In genomic region chr2:83949361-83949760, GRCh38 we compare ENCODE assay signal across 20 cellular contexts.
DNase-seq lines count a peak whose midpoint lies in the region; ATAC-seq, FAIRE-seq and TF ChIP-seq lines count a peak whose summit lies in the region.
"Had no signal": no experiment of that assay in that cellular context is flagged by ENCODE, and none has a peak within 500 bp of the region (broad histone marks: within the 10 kb centered on the region; RNA-seq: fewer than 3 reads in every experiment).

No MANE protein-coding gene starts in this region.

- H3K4me1 ChIP-seq in A549, result no peaks in the 10 kb centered on the region
- H3K4me1 ChIP-seq in IMR-90 (ENCODE audit: control insufficient read depth, insufficient read depth, low read length), result no peaks in the 10 kb centered on the region
- peaks cover 10 to 28% of the 10 kb centered on the region in 2 experiments; a peak in 4 of 5 replicates for H3K4me1 ChIP-seq in K562 (replicated peaks in 1 of 2; ENCODE audit: control insufficient read depth in 2 of 2, insufficient read depth in 2 of 2, low read length in 2 of 2)
- no peaks in the 10 kb centered on the region for H3K4me1 ChIP-seq in stomach
- H3K4me1 ChIP-seq: BLaER1 treated with 17β-estradiol and CSF1 and Interleukin-3, amounts not matched to agents 10 nM and 100 nM; Caco-2 had no signal

- 6% methylated on average over 1 of the region's 1 CpG for WGBS in A549 (ENCODE audit: missing lambda C conversion rate)
- WGBS in IMR-90 (ENCODE audit: extremely low coverage in 2 of 2, insufficient read length in 1 of 2), 2 experiments, result no CpG with 5 or more reads among the region's 1 CpG
- WGBS in K562 (ENCODE audit: insufficient coverage, low coverage, missing lambda C conversion rate), result 89% methylated on average over 1 of the region's 1 CpG
- WGBS in stomach, 5 donors, result 73 to 97% (median 83%) methylated on average over 1 of the region's 1 CpG

- TF ChIP-seq POLR2A in A549 (IDR thresholded peaks at IDR 0.05; ENCODE audit: low read length) (no peak), IMR-90 (IDR thresholded peaks at IDR 0.05; ENCODE audit: low read depth, low read length) (no peak), K562 (conservative IDR thresholded peaks at IDR 0.05) (no peak), stomach (IDR thresholded peaks at IDR 0.05) (no peak)

- H3K27me3 ChIP-seq in IMR-90 (ENCODE audit: control insufficient read depth, insufficient read depth, low read length) (no peaks in the 10 kb centered on the region), K562 (ENCODE audit: control insufficient read depth in 2 of 2, insufficient read depth in 2 of 2, low read length in 2 of 2) (no peaks in the 10 kb centered on the region), stomach (no peaks in the 10 kb centered on the region)
- H3K27me3 ChIP-seq: BLaER1 treated with 17β-estradiol and CSF1 and Interleukin-3, amounts not matched to agents 10 nM and 100 nM had no signal

- no peak overlapping the region for H3K18ac ChIP-seq in IMR-90 (ENCODE audit: low read depth, low read length)

- no peak overlapping the region for H2AFZ ChIP-seq in IMR-90 (replicated peaks; ENCODE audit: low read length, poor library complexity)
- no peak overlapping the region for H2AFZ ChIP-seq in K562 (ENCODE audit: low read depth, low read length)

- H3K14ac ChIP-seq in IMR-90 (replicated peaks; ENCODE audit: low read depth, low read length), result no peak overlapping the region

- no peak overlapping the region for H3K23ac ChIP-seq in IMR-90 (ENCODE audit: low read depth, low read length)

- no peak for TF ChIP-seq RAD21 in A549 (conservative IDR thresholded peaks at IDR 0.05 in 1 of 2, IDR thresholded peaks at IDR 0.05 in 1 of 2)
- no peak for TF ChIP-seq RAD21 in IMR-90 (IDR thresholded peaks at IDR 0.05; ENCODE audit: low read length)
- TF ChIP-seq RAD21 in K562 (CRISPR knock-in tag; conservative IDR thresholded peaks at IDR 0.05 in 1 of 2, IDR thresholded peaks at IDR 0.05 in 1 of 2), result no peak

- TF ChIP-seq EP300 in A549 (IDR thresholded peaks at IDR 0.05) (no peak), K562 (IDR thresholded peaks at IDR 0.05; ENCODE audit: low read length) (no peak), stomach (IDR thresholded peaks at IDR 0.05) (no peak)

- H3K79me1 ChIP-seq in IMR-90 (ENCODE audit: low read depth in 1 of 2, low read length in 2 of 2), result no peaks in the 10 kb centered on the region

- no peak overlapping the region for H2BK120ac ChIP-seq in IMR-90 (ENCODE audit: low read depth, low read length)

- no peak overlapping the region for H4K5ac ChIP-seq in IMR-90 (ENCODE audit: low read depth, low read length)

- FAIRE-seq in A549 (lab: Jason Lieb, UNC) (no peak), K562 (lab: Jason Lieb, UNC) (no peak)
- FAIRE-seq: A204.1, D721Med, G401.6, GM12891, GM19239 had no signal

- no peak overlapping the region for H3K4me3 ChIP-seq in A549
- no peak overlapping the region for H3K4me3 ChIP-seq in IMR-90 (ENCODE audit: insufficient read depth, low read depth, low read length)
- no peak overlapping the region for H3K4me3 ChIP-seq in K562
- H3K4me3 ChIP-seq in stomach, result no peak overlapping the region
- H3K4me3 ChIP-seq: BLaER1 treated with 17β-estradiol and CSF1 and Interleukin-3, amounts not matched to agents 10 nM and 100 nM had no signal

- no peak overlapping the region for H4K91ac ChIP-seq in IMR-90 (ENCODE audit: insufficient read depth, low read depth, low read length)

- no TSS peak for BruUV-seq in IMR-90 (replicated peaks; lab: Mats Ljungman, UMichigan)
- no TSS peak for BruUV-seq in K562 (replicated peaks; lab: Mats Ljungman, UMichigan)

- no peaks in the 10 kb centered on the region for H4K20me1 ChIP-seq in IMR-90 (ENCODE audit: insufficient read depth, low read length)
- no peaks in the 10 kb centered on the region for H4K20me1 ChIP-seq in K562 (replicated peaks; ENCODE audit: control insufficient read depth, insufficient read depth, low read length)
- H4K20me1 ChIP-seq: BLaER1 treated with 17β-estradiol and CSF1 and Interleukin-3, amounts not matched to agents 10 nM and 100 nM had no signal

- H2AK9ac ChIP-seq in IMR-90 (replicated peaks; ENCODE audit: low read depth, low read length, poor library complexity), result no peak overlapping the region

- TF ChIP-seq CTCF in A549 (IDR thresholded peaks at IDR 0.05) (no peak), IMR-90 (conservative IDR thresholded peaks at IDR 0.05; ENCODE audit: low read depth, low read length) (no peak), K562 (IDR thresholded peaks at IDR 0.05 in 2 of 3, conservative IDR thresholded peaks at IDR 0.05 in 1 of 3; ENCODE audit: insufficient read depth in 2 of 3, low read depth in 1 of 3, low read length in 3 of 3) (no peak), stomach (IDR thresholded peaks at IDR 0.05) (no peak)

- CTCF ChIA-PET in A549 (lab: Yijun Ruan, JAX), result no interaction called here
- CTCF ChIA-PET in IMR-90 (lab: Yijun Ruan, JAX), result no interaction called here
- CTCF ChIA-PET in K562 (lab: Yijun Ruan, JAX; ENCODE audit: low intra/inter-chr PET ratio), result no interaction called here

- no peak overlapping the region for H2BK5ac ChIP-seq in IMR-90 (ENCODE audit: low read depth, low read length, poor library complexity, severe bottlenecking)

- dilution Hi-C loops in IMR-90 (cut with HindIII; ENCODE audit: low sequenced_read_pairs, unreplicated experiment), result no loop called here

- H3K79me2 ChIP-seq in K562 (ENCODE audit: control insufficient read depth, insufficient read depth, low read length), result no peaks in the 10 kb centered on the region

- H3K56ac ChIP-seq in IMR-90 (ENCODE audit: extremely low read depth, insufficient read depth, low read length), result no peak overlapping the region

- H3K9me1 ChIP-seq in IMR-90 (ENCODE audit: insufficient read depth, low read length) (no peaks in the 10 kb centered on the region), K562 (ENCODE audit: control insufficient read depth, insufficient read depth, low read length) (peaks cover 3% of the 10 kb centered on the region)

- no peak overlapping the region for H2BK20ac ChIP-seq in IMR-90 (ENCODE audit: low read depth, low read length)

- no peak overlapping the region for H3K27ac ChIP-seq in A549
- no peak overlapping the region for H3K27ac ChIP-seq in IMR-90 (ENCODE audit: insufficient read depth, low read length)
- H3K27ac ChIP-seq in K562 (ENCODE audit: extremely low read depth, low read depth, low read length), result no peak overlapping the region
- no peak overlapping the region for H3K27ac ChIP-seq in stomach
- H3K27ac ChIP-seq: BLaER1 treated with 17β-estradiol and CSF1 and Interleukin-3, amounts not matched to agents 10 nM and 100 nM; C4-2B had no signal

- no peak overlapping the region for H2BK15ac ChIP-seq in IMR-90 (ENCODE audit: low read depth, low read length)

- ATAC-seq in A549 (no peak), IMR-90 (ENCODE audit: low read depth) (no peak), K562 (no peak)
- ATAC-seq: CD8-positive, alpha-beta T cell had no signal

- H3K4me2 ChIP-seq in A549 (no peak overlapping the region), IMR-90 (ENCODE audit: low read depth, low read length) (no peak overlapping the region), K562 (ENCODE audit: insufficient read depth, low read length) (no peak overlapping the region)
- H3K4me2 ChIP-seq: BLaER1 treated with 17β-estradiol and CSF1 and Interleukin-3, amounts not matched to agents 10 nM and 100 nM had no signal

- H3K9ac ChIP-seq in IMR-90 (ENCODE audit: low read depth, low read length), result no peak overlapping the region
- no peak overlapping the region for H3K9ac ChIP-seq in K562 (ENCODE audit: insufficient read depth in 1 of 2, low read depth in 2 of 2, low read length in 2 of 2)
- H3K9ac ChIP-seq: BLaER1 treated with 17β-estradiol and CSF1 and Interleukin-3, amounts not matched to agents 10 nM and 100 nM had no signal

- intact Hi-C loops in IMR-90 (cut with micrococcal nuclease) (no loop called here), K562 (cut with micrococcal nuclease) (no loop called here), stomach (cut with DNase I; ENCODE audit: low total_unique reads) (no loop called here)

- POLR2A ChIA-PET in A549 (lab: Yijun Ruan, JAX), result no interaction called here
- POLR2A ChIA-PET in IMR-90 (lab: Charles Lee; ENCODE audit: unreplicated experiment), result no interaction called here
- POLR2A ChIA-PET in K562 (lab: Yijun Ruan, JAX), result no interaction called here

- in situ Hi-C loops in IMR-90 (cut with MboI; ENCODE audit: low sequenced_read_pairs) (no loop called here), K562 (cut with MboI) (no loop called here)

- no peak overlapping the region for H2AK5ac ChIP-seq in IMR-90 (ENCODE audit: low read depth, low read length)

- DNase-seq in A549 (ENCODE audit: low read depth in 1 of 2, low spot score in 1 of 2) (no peak), IMR-90 (no peak), K562 (ENCODE audit: extremely low read depth in 1 of 4, low spot score in 3 of 4) (no peak), NAMALWA (ENCODE audit: low spot score) (no peak), stomach (no peak)
- DNase-seq: 8988T; AML-193; Caco-2; Calu3; CD4-positive, alpha-beta T cell; CD8-positive, alpha-beta T cell; DMS79 treated with DMSO at 0.1 percent for 48 hours; GF-D8 had no signal

- no peaks in the 10 kb centered on the region for H3K9me3 ChIP-seq in A549
- H3K9me3 ChIP-seq in IMR-90 (ENCODE audit: control insufficient read depth, insufficient read depth, low read length), result no peaks in the 10 kb centered on the region
- no peaks in the 10 kb centered on the region for H3K9me3 ChIP-seq in K562 (replicated peaks; ENCODE audit: control insufficient read depth, insufficient read depth, low read depth, low read length)
- no peaks in the 10 kb centered on the region for H3K9me3 ChIP-seq in stomach
- H3K9me3 ChIP-seq: BLaER1 treated with 17β-estradiol and CSF1 and Interleukin-3, amounts not matched to agents 10 nM and 100 nM; Caco-2 had no signal

- H3K36me3 ChIP-seq in IMR-90 (ENCODE audit: control insufficient read depth, insufficient read depth, low read length) (no peaks in the 10 kb centered on the region), K562 (ENCODE audit: control insufficient read depth, insufficient read depth, low read length) (no peaks in the 10 kb centered on the region), stomach (no peaks in the 10 kb centered on the region)
- H3K36me3 ChIP-seq: BLaER1 treated with 17β-estradiol and CSF1 and Interleukin-3, amounts not matched to agents 10 nM and 100 nM had no signal

- H4K8ac ChIP-seq in IMR-90 (ENCODE audit: low read depth in 2 of 2, low read length in 2 of 2), result no peak overlapping the region

- H3K4ac ChIP-seq in IMR-90 (ENCODE audit: low read depth, low read length), result no peak overlapping the region

TF ChIP-seq in A549, 52 proteins besides CTCF, POLR2A, EP300 and RAD21:
- no peak for TF ChIP-seq CBX8 (IDR thresholded peaks at IDR 0.05)
- peak; percentile 71 for TF ChIP-seq MAFK (IDR thresholded peaks at IDR 0.05; ENCODE audit: partially characterized antibody)

TF ChIP-seq in IMR-90, 13 proteins besides CTCF, POLR2A, EP300 and RAD21:
- TF ChIP-seq MAFK (IDR thresholded peaks at IDR 0.05; ENCODE audit: low read depth, low read length) (peak; percentile 31), RFX5 (IDR thresholded peaks at IDR 0.05; ENCODE audit: low read depth, low read length) (no peak)

TF ChIP-seq in K562, 482 proteins besides CTCF, POLR2A, EP300 and RAD21 (continues in another document):
- TF ChIP-seq XRCC3 (IDR thresholded peaks at IDR 0.05) (no peak), PHB2 (IDR thresholded peaks at IDR 0.05; ENCODE audit: low read depth) (no peak)

Comparison
In these comparisons a context has a peak if more than half of its experiments do, and no peak if none do; other contexts are left out.
1. Of the 35 proteins assayed by ChIP-seq in both K562 and A549: peak only in K562: none; only in A549: MAFK; in both: none; in neither: 34.